In the genomic region with DNA sequence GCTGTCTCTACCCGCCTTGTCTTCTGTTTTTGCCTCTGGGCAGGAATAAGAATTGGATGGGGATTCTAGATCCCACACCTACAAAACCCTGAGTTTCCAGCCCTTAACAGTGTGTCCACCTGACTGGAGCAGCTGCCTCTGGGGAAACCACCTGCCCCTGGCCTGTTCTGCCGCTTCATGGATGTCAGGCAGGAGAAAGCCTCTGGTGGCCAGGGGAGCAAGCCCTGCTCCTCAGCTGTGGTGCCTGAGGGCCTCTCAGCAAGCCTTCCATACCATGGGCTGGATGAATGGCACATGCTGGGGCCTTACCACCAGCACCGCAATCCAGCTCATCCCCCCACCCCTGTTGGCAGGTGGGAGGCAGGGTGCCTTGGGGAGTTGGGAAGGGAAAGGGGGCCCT, we compare ENCODE assay signal across 11 cellular contexts. TPM values are rescaled to one million over a fixed set of nuclear protein-coding genes. Genes with fewer than 3 reads are reported as not detected.
"Had no signal": no experiment of that assay in that cellular context is flagged by ENCODE, and none has a peak within 500 bp of the region (broad histone marks: within the 10 kb centered on the region; RNA-seq: fewer than 3 reads in every experiment).

No MANE protein-coding gene starts in this region.

- H3K27ac Mint-ChIP-seq: HFFc6 had no signal

- DNase-seq: GM23248, GOT3, H9, HCEC 1CT, HFFc6, KBM-7 had no signal

- H3K4me3 ChIP-seq: GM23248 had no signal

- H2AFZ ChIP-seq: GM23248 had no signal

- H3K9me3 Mint-ChIP-seq: H9, HFFc6, IgD-negative memory B cell had no signal

- H3K4me1 Mint-ChIP-seq: H9 had no signal

- ATAC-seq: HepG2 had no signal

- H3K9ac ChIP-seq: GM23248 had no signal

- FAIRE-seq: H54, HepG2 had no signal

- H3K27ac ChIP-seq: GM23248, HL-60 had no signal

- H3K4me3 Mint-ChIP-seq: H9, HFFc6, IgD-negative memory B cell had no signal

RNA-seq across cellular contexts. Expression of a gene that starts 5.3 kb away (rescaled TPM):
- total RNA-seq: GM23248, HepG2, HFFc6, HT1080 had no signal
- polyA plus RNA-seq: GM23248, IgD-negative memory B cell had no signal
